ENCODE assay signal across 23 cellular contexts in the genomic region with DNA sequence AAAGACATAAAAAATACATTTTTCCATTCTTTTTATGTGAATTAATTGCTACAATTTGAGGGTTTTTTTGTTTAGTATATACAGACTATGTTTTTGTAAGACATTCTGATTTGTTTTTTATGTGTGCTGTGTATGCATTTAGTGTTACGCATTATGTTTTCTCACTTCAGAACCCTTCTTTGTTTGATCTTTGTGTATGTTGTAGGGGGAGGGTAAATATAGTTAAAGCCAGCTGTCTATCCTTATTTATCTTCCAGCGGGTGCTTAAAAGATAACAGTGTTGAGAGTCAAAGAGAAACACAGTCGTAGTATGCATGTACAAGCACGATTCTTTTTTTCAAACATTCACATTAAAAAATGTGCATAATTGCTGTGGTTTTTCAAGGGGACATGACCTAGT.
DNase-seq lines count a peak whose midpoint lies in the region; ATAC-seq and TF ChIP-seq lines count a peak whose summit lies in the region.
"Had no signal": no experiment of that assay in that cellular context is flagged by ENCODE, and none has a peak within 500 bp of the region (broad histone marks: within the 10 kb centered on the region; RNA-seq: fewer than 3 reads in every experiment).

No MANE protein-coding gene starts in this region.

- WGBS in transverse colon (ENCODE audit: low coverage in 1 of 2), 2 donors: 57 to 68% methylated on average over 4 of the region's 4 CpGs

- peaks cover 0 to 9% (median 0%) of the 10 kb centered on the region in 4 donors for H3K36me3 ChIP-seq in transverse colon
- H3K36me3 ChIP-seq: HAP-1, neural progenitor cell, uterus had no signal

- H3K36me3 Mint-ChIP-seq in progenitor cell of endocrine pancreas (ENCODE audit: insufficient read depth): peaks cover 12% of the 10 kb centered on the region

- no peak for TF ChIP-seq CTCF in progenitor cell of endocrine pancreas (IDR thresholded peaks at IDR 0.05; ENCODE audit: unreplicated experiment)
- TF ChIP-seq CTCF in transverse colon (IDR thresholded peaks at IDR 0.05): no peak

- DNase-seq in SHP77 (lab: John Stamatoyannopoulos, UW): peak; percentile 4 to 17
- no peak for DNase-seq in SHP77 treated with DMSO at 0.1 percent for 48 hours (lab: John Stamatoyannopoulos, UW)
- peak; percentile 95 for DNase-seq in NCI-H146 treated with DMSO at 0.1 percent for 48 hours (lab: John Stamatoyannopoulos, UW; ENCODE audit: unreplicated experiment)
- DNase-seq in NCI-H774 (lab: John Stamatoyannopoulos, UW): peak; percentile 68
- no peak for DNase-seq in progenitor cell of endocrine pancreas (ENCODE audit: low spot score, unreplicated experiment)
- DNase-seq in transverse colon: no peak
- DNase-seq: activated CD4-positive, alpha-beta T cell treated with anti-CD3 and anti-CD28 coated beads, Interleukin-2, amount 50 U/mL, for 48 hours; activated CD4-positive, CD25-positive, alpha-beta regulatory T cell; activated effector memory CD4-positive, alpha-beta T cell treated with anti-CD3 and anti-CD28 coated beads, Interleukin-2, amount 50 U/mL, for 16 hours; effector CD4-positive, alpha-beta T cell; foreskin melanocyte; islet precursor cell; KG1; NCI-H524; Right ventricle myocardium superior; SW 1271; uterus had no signal

- H3K4me1 ChIP-seq in transverse colon: no peaks in the 10 kb centered on the region
- H3K4me1 ChIP-seq: BLaER1 treated with 17β-estradiol and CSF1 and Interleukin-3, amounts not matched to agents 10 nM and 100 nM; HAP-1; uterus had no signal

- no peaks in the 10 kb centered on the region for H3K9me3 ChIP-seq in transverse colon
- H3K9me3 ChIP-seq: HAP-1, uterus had no signal

- H3K27me3 Mint-ChIP-seq in progenitor cell of endocrine pancreas: no peaks in the 10 kb centered on the region

- peak overlapping the region; percentile 47 for H3K4me3 Mint-ChIP-seq in progenitor cell of endocrine pancreas (ENCODE audit: low read depth)
- H3K4me3 Mint-ChIP-seq: neural progenitor cell had no signal

- in situ Hi-C loops in transverse colon (cut with MboI; ENCODE audit: low pct_ligation_motif_present in 1 of 4, low pct_unique_long_range_greater_than_20kb in 1 of 4, low sequenced_read_pairs in 3 of 4): no loop called here

- TF ChIP-seq EP300 in transverse colon (IDR thresholded peaks at IDR 0.05; ENCODE audit: low read depth): no peak

- intact Hi-C loops in transverse colon (cut with DNase I; ENCODE audit: low total_unique reads): no loop called here

- peaks cover 2% of the 10 kb centered on the region for H3K9me3 Mint-ChIP-seq in progenitor cell of endocrine pancreas (ENCODE audit: low read depth)

- H3K4me1 Mint-ChIP-seq in progenitor cell of endocrine pancreas (ENCODE audit: low read depth): peaks cover 18% of the 10 kb centered on the region

- no peaks in the 10 kb centered on the region for H3K27me3 ChIP-seq in transverse colon
- H3K27me3 ChIP-seq: BLaER1 treated with 17β-estradiol and CSF1 and Interleukin-3, amounts not matched to agents 10 nM and 100 nM; neural progenitor cell; uterus had no signal

- no peak overlapping the region for H3K27ac ChIP-seq in transverse colon
- H3K27ac ChIP-seq: BLaER1 treated with 17β-estradiol and CSF1 and Interleukin-3, amounts not matched to agents 10 nM and 100 nM; neural progenitor cell; uterus had no signal

- ATAC-seq in HG02588 (IDR thresholded peaks at IDR 0.05; ENCODE audit: unreplicated experiment) (no peak), GM19397 (IDR thresholded peaks at IDR 0.05; ENCODE audit: unreplicated experiment) (no peak)

- H3K27ac Mint-ChIP-seq in progenitor cell of endocrine pancreas: no peak overlapping the region
- H3K27ac Mint-ChIP-seq: neural progenitor cell had no signal

- H3K4me3 ChIP-seq in transverse colon: no peak overlapping the region
- H3K4me3 ChIP-seq: BLaER1 treated with 17β-estradiol and CSF1 and Interleukin-3, amounts not matched to agents 10 nM and 100 nM; HAP-1; lung; neural progenitor cell; uterus had no signal

- no peak for TF ChIP-seq POLR2A in transverse colon (IDR thresholded peaks at IDR 0.05)

Comparison
In these comparisons a context has a peak if more than half of its experiments do, and no peak if none do; other contexts are left out.
1. DNase-seq: peak in SHP77 (2 of 2), NCI-H146 treated with DMSO at 0.1 percent for 48 hours (single experiment) and NCI-H774 (single experiment); none in SHP77 treated with DMSO at 0.1 percent for 48 hours (single experiment), progenitor cell of endocrine pancreas (single experiment) and transverse colon (single experiment).